Comparison of ENCODE assay signal across 20 cellular contexts in genomic region chr2:164816046-164816445, GRCh38. TPM values are rescaled to one million over a fixed set of nuclear protein-coding genes. Genes with fewer than 3 reads are reported as not detected.
DNase-seq lines count a peak whose midpoint lies in the region; ATAC-seq and TF ChIP-seq lines count a peak whose summit lies in the region.
"Had no signal": no experiment of that assay in that cellular context is flagged by ENCODE, and none has a peak within 500 bp of the region (broad histone marks: within the 10 kb centered on the region; RNA-seq: fewer than 3 reads in every experiment).

No MANE protein-coding gene starts in this region.

- H3K4me2 ChIP-seq in hepatocyte = no peak overlapping the region

- peak overlapping the region; percentile 28 for H3K27ac ChIP-seq in left ventricle myocardium inferior (replicated peaks)
- H3K27ac ChIP-seq in hepatocyte = peak overlapping the region; percentile 14
- H3K27ac ChIP-seq in substantia nigra (ENCODE audit: low read depth, low read length, poor library complexity, severe bottlenecking) = no peak overlapping the region

- no peak overlapping the region for H3K4me3 ChIP-seq in left ventricle myocardium inferior
- no peak overlapping the region for H3K4me3 ChIP-seq in hepatocyte
- H3K4me3 ChIP-seq: MG63 had no signal

- DNase-seq in left ventricle myocardium inferior (no peak), cardiac septum (ENCODE audit: low spot score) (no peak), hepatocyte (ENCODE audit: low spot score) (no peak), sciatic nerve (ENCODE audit: low spot score) (no peak), HCEC 1CT (no peak), substantia nigra (lab: John Stamatoyannopoulos, UW) (no peak)
- DNase-seq: 8988T; C1 segment of cervical spinal cord; CD8-positive, alpha-beta T cell; Karpas-422; MG63; NCI-H1417; NCI-H1694 treated with DMSO at 0.1 percent for 48 hours; NCI-H2081 treated with DMSO at 0.1 percent for 48 hours; NCI-H2171 treated with DMSO at 0.1 percent for 48 hours; NCI-H69; NK-92 treated with Interleukin-12 subunit alpha and Interleukin-12 subunit beta, amount 100 ng/mL, for 24 hours had no signal

- peaks cover 95% of the 10 kb centered on the region for H3K79me2 ChIP-seq in hepatocyte

- WGBS in hepatocyte (ENCODE audit: low lambda C conversion rate, missing lambda C conversion rate) = 83% methylated on average over 2 of the region's 2 CpGs

- H3K36me3 ChIP-seq in left ventricle myocardium inferior (no peaks in the 10 kb centered on the region), hepatocyte (replicated peaks; ENCODE audit: insufficient read depth, low read depth) (no peaks in the 10 kb centered on the region)
- H3K36me3 ChIP-seq: MG63 had no signal

- H3K9me3 ChIP-seq in left ventricle myocardium inferior (replicated peaks) = no peaks in the 10 kb centered on the region
- no peaks in the 10 kb centered on the region for H3K9me3 ChIP-seq in hepatocyte (ENCODE audit: low read depth)
- H3K9me3 ChIP-seq: MG63 had no signal

- H4K20me1 ChIP-seq in hepatocyte (ENCODE audit: insufficient read depth, poor library complexity, severe bottlenecking) = peaks cover 5% of the 10 kb centered on the region

- intact Hi-C loops in left ventricle myocardium inferior (cut with micrococcal nuclease) = no loop called here
- intact Hi-C loops in cardiac septum (cut with DNase I) = no loop called here
- intact Hi-C loops in sciatic nerve (cut with DNase I) = no loop called here

- H3K4me1 ChIP-seq in left ventricle myocardium inferior = peaks cover 51% of the 10 kb centered on the region
- H3K4me1 ChIP-seq in hepatocyte (ENCODE audit: insufficient read depth) = peaks cover 13% of the 10 kb centered on the region

- TF ChIP-seq CTCF in left ventricle myocardium inferior (IDR thresholded peaks at IDR 0.05; ENCODE audit: borderline replicate concordance) (no peak), hepatocyte (IDR thresholded peaks at IDR 0.05; ENCODE audit: poor library complexity) (no peak)

- peak; percentile 29 for ATAC-seq in sciatic nerve
- ATAC-seq in GM18909 (IDR thresholded peaks at IDR 0.05; ENCODE audit: poor library complexity, unreplicated experiment) = no peak
- ATAC-seq: CD8-positive, alpha-beta T cell; Panc1; SK-N-SH treated with all-trans-retinoic acid at 6 μM for 48 hours had no signal

- no peaks in the 10 kb centered on the region for H3K9me2 ChIP-seq in hepatocyte (replicated peaks; ENCODE audit: insufficient read depth)

- H3K27me3 ChIP-seq in left ventricle myocardium inferior (ENCODE audit: low read depth) = no peaks in the 10 kb centered on the region
- H3K27me3 ChIP-seq in hepatocyte = no peaks in the 10 kb centered on the region
- H3K27me3 ChIP-seq: MG63 had no signal

- H2AFZ ChIP-seq in hepatocyte = no peak overlapping the region

RNA-seq across cellular contexts. Expression of gene COBLL1, which starts 25.6 kb away (rescaled TPM):
- 15.3 TPM for total RNA-seq in left ventricle myocardium inferior
- total RNA-seq in cardiac septum = 15.0 TPM
- total RNA-seq in hepatocyte = 146 TPM in 2 replicates
- 87.3 and 108 TPM in 2 replicates for polyA plus RNA-seq in hepatocyte
- total RNA-seq in sciatic nerve = 119 TPM
